In the genomic region with DNA sequence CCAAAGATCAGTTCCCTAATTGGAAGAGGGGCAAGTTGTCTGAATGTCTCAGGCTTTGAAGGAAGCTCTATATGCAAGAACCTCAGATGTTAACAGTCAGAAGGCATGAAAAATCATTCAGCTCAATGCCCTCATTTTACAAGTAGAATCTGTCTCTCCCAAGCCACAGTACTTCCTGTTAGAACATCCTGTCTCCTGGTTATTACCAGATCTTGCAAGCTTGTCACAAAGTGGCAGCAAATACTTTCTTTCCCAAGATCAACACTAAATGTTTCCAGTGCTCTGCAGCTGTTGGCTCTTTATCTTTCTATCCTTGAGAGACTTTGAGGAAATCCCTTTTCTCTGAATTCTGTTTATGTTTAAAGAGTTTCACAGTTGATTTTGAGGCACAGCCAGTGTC, we compare ENCODE assay signal across 13 cellular contexts.
DNase-seq lines count a peak whose midpoint lies in the region; ATAC-seq, FAIRE-seq and TF ChIP-seq lines count a peak whose summit lies in the region.
"Had no signal": no experiment of that assay in that cellular context is flagged by ENCODE, and none has a peak within 500 bp of the region (broad histone marks: within the 10 kb centered on the region; RNA-seq: fewer than 3 reads in every experiment).

No MANE protein-coding gene starts in this region.

- no peak overlapping the region for H3K4me3 ChIP-seq in SJCRH30
- no peak overlapping the region for H3K4me3 ChIP-seq in smooth muscle cell
- no peak overlapping the region for H3K4me3 ChIP-seq in small intestine (ENCODE audit: low read depth in 1 of 2, low read length in 2 of 2)
- no peak overlapping the region for H3K4me3 ChIP-seq in Caco-2 (ENCODE audit: low read depth, low read length)
- H3K4me3 ChIP-seq: SJSA1 had no signal

- H3K27ac ChIP-seq in SJCRH30 (peak overlapping the region; percentile 46), smooth muscle cell (ENCODE audit: low read depth) (peak overlapping the region; percentile 67), small intestine (ENCODE audit: low read depth in 1 of 2, low read length in 1 of 2) (peak overlapping the region in 1 of 2 donors; percentile 40)
- H3K27ac ChIP-seq: 22Rv1, SJSA1 had no signal

- DNase-seq in DMS153 (lab: John Stamatoyannopoulos, UW) (peak; percentile 35), DMS153 treated with DMSO at 0.1 percent for 48 hours (lab: John Stamatoyannopoulos, UW; ENCODE audit: unreplicated experiment) (no peak), SJCRH30 (peak; percentile 29 to 72), foreskin melanocyte (peak; percentile 67), smooth muscle cell (lab: John Stamatoyannopoulos, UW; ENCODE audit: unreplicated experiment) (no peak), small intestine (no peak), Caco-2 (no peak)
- DNase-seq: kidney glomerular epithelial cell; NCI-H1930; stimulated activated CD4-positive, alpha-beta T cell treated with anti-CD3 and anti-CD28 coated beads, Interleukin-12 subunit alpha, Interleukin-12 subunit beta, amount 100 ng/mL, for 4 hours had no signal

- CTCF ChIA-PET in Caco-2 (lab: Charles Lee), result interaction anchor here (1.1 kb wide), 1 partner anchor 51 kb away, joined by 3 read pairs; no protein-coding TSS in a partner anchor

- FAIRE-seq in small intestine (lab: Jason Lieb, UNC), result no peak

- peak overlapping the region; percentile 40 for H3K4me2 ChIP-seq in smooth muscle cell

- H3K4me1 ChIP-seq in SJCRH30 (peaks cover 38% of the 10 kb centered on the region), smooth muscle cell (ENCODE audit: low read depth) (peaks cover 13% of the 10 kb centered on the region), small intestine (ENCODE audit: control insufficient read depth in 2 of 2, insufficient read depth in 1 of 2, low read depth in 1 of 2, low read length in 1 of 2) (peaks cover 0 to 6% of the 10 kb centered on the region in 2 donors), Caco-2 (peaks cover 11% of the 10 kb centered on the region; the same call in 1 of the 2 replicates)

- no peaks in the 10 kb centered on the region for H3K9me3 Mint-ChIP-seq in Caco-2 (ENCODE audit: unreplicated experiment)

- intact Hi-C loops in Caco-2 (cut with micrococcal nuclease; ENCODE audit: unreplicated experiment), result loop anchor here (10.0 kb wide), 1 partner anchor 1050 kb away; no protein-coding TSS in a partner anchor

- no peak overlapping the region for H3K4me3 Mint-ChIP-seq in Caco-2 (ENCODE audit: unreplicated experiment)

- POLR2A ChIA-PET in Caco-2 (lab: Charles Lee), result no interaction called here

- H3K27me3 ChIP-seq in SJCRH30, result no peaks in the 10 kb centered on the region
- no peaks in the 10 kb centered on the region for H3K27me3 ChIP-seq in smooth muscle cell (ENCODE audit: low read depth)
- H3K27me3 ChIP-seq in small intestine (ENCODE audit: control insufficient read depth in 2 of 2, insufficient read depth in 2 of 2, low read length in 2 of 2), result no peaks in the 10 kb centered on the region
- H3K27me3 ChIP-seq in Caco-2 (replicated peaks; ENCODE audit: control insufficient read depth, insufficient read depth, low read length), result no peaks in the 10 kb centered on the region
- H3K27me3 ChIP-seq: SJSA1 had no signal

- H3K9me3 ChIP-seq in SJCRH30 (replicated peaks) (no peaks in the 10 kb centered on the region), smooth muscle cell (replicated peaks; ENCODE audit: low read depth) (no peaks in the 10 kb centered on the region), small intestine (ENCODE audit: control insufficient read depth, low read depth) (no peaks in the 10 kb centered on the region), Caco-2 (no peaks in the 10 kb centered on the region)
- H3K9me3 ChIP-seq: SJSA1 had no signal

- H3K36me3 ChIP-seq in SJCRH30 (no peaks in the 10 kb centered on the region), smooth muscle cell (ENCODE audit: low read depth) (no peaks in the 10 kb centered on the region), small intestine (ENCODE audit: control insufficient read depth in 2 of 2, insufficient read depth in 2 of 2, low read length in 2 of 2) (no peaks in the 10 kb centered on the region), Caco-2 (ENCODE audit: control insufficient read depth, insufficient read depth, low read length) (no peaks in the 10 kb centered on the region)
- H3K36me3 ChIP-seq: SJSA1 had no signal

- H3F3A ChIP-seq in smooth muscle cell (ENCODE audit: low read depth), result peaks cover 5% of the 10 kb centered on the region

- H3K79me2 ChIP-seq in smooth muscle cell (ENCODE audit: low read depth), result no peaks in the 10 kb centered on the region

- peaks cover 7% of the 10 kb centered on the region for H3K4me1 Mint-ChIP-seq in Caco-2 (ENCODE audit: low read depth, unreplicated experiment)

- TF ChIP-seq CTCF in smooth muscle cell (IDR thresholded peaks at IDR 0.05; ENCODE audit: borderline replicate concordance, insufficient read depth, poor library complexity, severe bottlenecking), result no peak
- no peak for TF ChIP-seq CTCF in Caco-2 (IDR thresholded peaks at IDR 0.05; ENCODE audit: insufficient read depth in 1 of 2, low read depth in 1 of 2, low read length in 1 of 2, severe bottlenecking in 1 of 2, unreplicated experiment in 1 of 2)

- no peaks in the 10 kb centered on the region for H4K20me1 ChIP-seq in smooth muscle cell (ENCODE audit: low read depth)

- ATAC-seq in GM19463 (IDR thresholded peaks at IDR 0.05; ENCODE audit: unreplicated experiment), result no peak

- no peaks in the 10 kb centered on the region for H3K27me3 Mint-ChIP-seq in Caco-2 (ENCODE audit: insufficient read depth, unreplicated experiment)

- H3K36me3 Mint-ChIP-seq in Caco-2 (ENCODE audit: insufficient read depth, unreplicated experiment), result no peaks in the 10 kb centered on the region

- no TSS peak for BruUV-seq in Caco-2 (replicated peaks; lab: Mats Ljungman, UMichigan)

- H3K27ac Mint-ChIP-seq in Caco-2 (ENCODE audit: unreplicated experiment), result no peak overlapping the region

- no peak overlapping the region for H3K9ac ChIP-seq in smooth muscle cell (ENCODE audit: low read depth)

- peak overlapping the region; percentile 56 for H2AFZ ChIP-seq in smooth muscle cell (ENCODE audit: low read depth)

Comparison
In these comparisons a context has a peak if more than half of its experiments do, and no peak if none do; other contexts are left out.
1. DNase-seq: peak in DMS153 (single experiment), SJCRH30 (2 of 2) and foreskin melanocyte (single experiment); none in DMS153 treated with DMSO at 0.1 percent for 48 hours (single experiment), smooth muscle cell (single experiment), small intestine (single experiment) and Caco-2 (0 of 2).